Comparison of ENCODE assay signal across 8 cellular contexts in the genomic region with DNA sequence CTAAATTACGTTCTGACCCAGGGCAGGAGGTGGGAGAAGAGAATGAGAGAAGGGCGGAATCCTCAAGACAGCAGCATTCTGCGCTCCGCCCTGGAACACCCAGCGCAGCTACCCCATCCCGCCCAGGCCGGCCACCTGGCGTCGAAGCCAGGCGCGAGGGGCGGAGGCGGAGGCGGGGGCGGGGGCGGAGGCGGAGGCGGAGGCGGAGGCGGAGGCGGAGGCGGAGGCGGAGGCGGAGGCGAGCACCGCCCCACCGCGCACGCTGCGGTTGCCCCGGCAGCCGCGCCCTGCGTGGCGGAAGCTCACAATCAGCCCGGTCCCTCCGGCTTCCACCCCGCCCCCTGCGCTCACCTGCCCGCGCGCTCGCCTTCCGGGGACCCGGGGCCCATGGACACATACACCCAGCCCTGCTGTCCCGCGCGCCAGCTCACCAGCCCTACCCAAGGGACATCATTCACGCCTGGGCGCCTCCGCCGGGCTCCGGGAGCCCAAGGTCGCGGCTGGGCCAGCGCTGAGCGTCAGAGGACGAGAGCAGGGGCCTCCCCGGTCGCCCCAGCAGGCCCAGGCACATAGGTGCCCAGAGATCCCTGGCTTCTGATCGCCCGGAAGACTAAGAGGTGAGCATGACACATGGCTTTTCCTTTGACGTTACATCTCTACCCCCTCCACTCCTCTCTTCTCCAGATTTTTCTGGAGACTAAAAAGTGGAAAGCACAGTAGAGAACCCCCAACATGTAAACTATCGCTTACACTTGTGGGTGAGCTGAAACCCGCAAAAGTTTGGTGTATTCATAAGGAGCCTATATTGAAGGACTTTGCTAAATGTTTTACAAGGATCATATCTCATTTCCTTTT. TPM values are rescaled to one million over a fixed set of nuclear protein-coding genes. Genes with fewer than 3 reads are reported as not detected.
DNase-seq lines count a peak whose midpoint lies in the region; ATAC-seq, FAIRE-seq and TF ChIP-seq lines count a peak whose summit lies in the region.

A gene (plus strand): TSS at position 271 of the 855 bp plus-strand sequence. CDS start 3,315 bp downstream, outside the sequence.

- H3K4me1 ChIP-seq in pancreas = peaks cover 0 to 11% (median 7%) of the 10 kb centered on the region in 3 donors
- H3K4me1 ChIP-seq in tibial nerve = peaks cover 0 to 8% (median 2%) of the 10 kb centered on the region in 4 donors

- H3K36me3 Mint-ChIP-seq in activated naive CD4-positive, alpha-beta T cell treated with anti-CD3 and anti-CD28 coated beads, Interleukin-2, amount 50 U/mL, for 24 hours = peaks cover 3% of the 10 kb centered on the region

- ATAC-seq in Right ventricle myocardium superior (ENCODE audit: poor library complexity) (peak; percentile 99), pancreas (peak; percentile 94 to 99 (median 98))

- no peak within 1 kb of the TSS for H3K27ac Mint-ChIP-seq in activated naive CD4-positive, alpha-beta T cell treated with anti-CD3 and anti-CD28 coated beads, Interleukin-2, amount 50 U/mL, for 24 hours

- TF ChIP-seq EP300 in tibial nerve (IDR thresholded peaks at IDR 0.05) = peak in 1 of 2 donors; percentile 30

- WGBS in pancreas, 2 donors = 1 to 2% methylated on average over 53 to 65 of the region's 65 CpGs
- WGBS in tibial nerve, 2 donors = 3 to 6% methylated on average over 42 to 50 of the region's 65 CpGs

- peak within 1 kb of the TSS; percentile 67 to 87 (median 79) for H3K27ac ChIP-seq in pancreas
- peak within 1 kb of the TSS in 2 of 4 donors; percentile 71 to 80 for H3K27ac ChIP-seq in tibial nerve

- DNase-seq in EL (peak; percentile 61), H7 (peak; percentile 92), M059J (ENCODE audit: low read depth) (peak; percentile 74), SHP77 treated with DMSO at 0.1 percent for 48 hours (lab: John Stamatoyannopoulos, UW) (peak; percentile 93), Right ventricle myocardium superior (peak; percentile 81), pancreas (peak; percentile 91 to 96 (median 94)), tibial nerve (ENCODE audit: low spot score in 2 of 2) (peak; percentile 18 to 22)

- H3K4me1 Mint-ChIP-seq in activated naive CD4-positive, alpha-beta T cell treated with anti-CD3 and anti-CD28 coated beads, Interleukin-2, amount 50 U/mL, for 24 hours = peaks cover 14% of the 10 kb centered on the region

- H3K9me3 ChIP-seq in pancreas = no peaks in the 10 kb centered on the region
- no peaks in the 10 kb centered on the region for H3K9me3 ChIP-seq in tibial nerve

- peaks cover 3% of the 10 kb centered on the region for H3K27me3 Mint-ChIP-seq in activated naive CD4-positive, alpha-beta T cell treated with anti-CD3 and anti-CD28 coated beads, Interleukin-2, amount 50 U/mL, for 24 hours

- FAIRE-seq in pancreas (lab: Jason Lieb, UNC) = no peak

- TF ChIP-seq POLR2A in tibial nerve (IDR thresholded peaks at IDR 0.05) = no peak

- peak within 1 kb of the TSS; percentile 66 for H3K4me3 Mint-ChIP-seq in activated naive CD4-positive, alpha-beta T cell treated with anti-CD3 and anti-CD28 coated beads, Interleukin-2, amount 50 U/mL, for 24 hours

- H3K36me3 ChIP-seq in H7 (replicated peaks; ENCODE audit: control insufficient read depth, insufficient read depth, low read length) (no peaks in the 10 kb centered on the region; the same call in 1 of the 2 replicates), pancreas (no peaks in the 10 kb centered on the region), tibial nerve (no peaks in the 10 kb centered on the region)

- H3K27me3 ChIP-seq in H7 (ENCODE audit: control insufficient read depth, insufficient read depth, low read length) (no peaks in the 10 kb centered on the region; the same call in 1 of the 2 replicates), pancreas (no peaks in the 10 kb centered on the region), tibial nerve (no peaks in the 10 kb centered on the region)

- peak in 1 of 4 donors; percentile 8 for TF ChIP-seq CTCF in pancreas (IDR thresholded peaks at IDR 0.05)
- no peak for TF ChIP-seq CTCF in tibial nerve (IDR thresholded peaks at IDR 0.05)

- no peaks in the 10 kb centered on the region for H3K9me3 Mint-ChIP-seq in activated naive CD4-positive, alpha-beta T cell treated with anti-CD3 and anti-CD28 coated beads, Interleukin-2, amount 50 U/mL, for 24 hours

- intact Hi-C loops in Right ventricle myocardium superior (cut with DNase I) = no loop called here
- intact Hi-C loops in pancreas (cut with DNase I) = no loop called here

- H3K4me3 ChIP-seq in H7 (ENCODE audit: insufficient read depth, low read depth, low read length) = peak within 1 kb of the TSS; percentile 72
- H3K4me3 ChIP-seq in pancreas = peak within 1 kb of the TSS; percentile 52 to 72 (median 57)
- H3K4me3 ChIP-seq in tibial nerve = peak within 1 kb of the TSS; percentile 34 to 59 (median 48)

RNA-seq across cellular contexts. Expression of the gene that starts here (rescaled TPM):
- total RNA-seq in H7 (2014; rRNA removed; shearing (Covaris generic)) = 4.9 and 5.2 TPM in 2 replicates
- 4.5 and 6.3 TPM in 2 replicates for total RNA-seq in M059J (2014; rRNA removed; shearing (Covaris generic))
- total RNA-seq in Right ventricle myocardium superior (0.73 TPM), pancreas (10 to 100 TPM in 1 of 6 donors, 1 to 10 TPM in 5; 4.2 to 10.0 (median 7.1) TPM), tibial nerve (1 to 10 TPM in 3 of 4 donors, under 1 TPM in 1; 0.87 to 2.4 (median 1.7) TPM)
- 1 to 10 TPM; 1.7 to 3.1 TPM for polyA plus RNA-seq in pancreas

Comparison
In these comparisons a context has a peak if more than half of its experiments do, and no peak if none do; other contexts are left out.
1. Peak in DNase-seq and ATAC-seq in Right ventricle myocardium superior; RNA of the gene not detected or under 1 TPM.
2. DNase-seq: peak in every context shown above with its lines; median percentile 94 in pancreas; 93 in SHP77 treated with DMSO at 0.1 percent for 48 hours; 92 in H7; 81 in Right ventricle myocardium superior; 74 in M059J; 61 in EL; 20 in tibial nerve.